ENCODE assay signal across 8 cellular contexts in the genomic region with DNA sequence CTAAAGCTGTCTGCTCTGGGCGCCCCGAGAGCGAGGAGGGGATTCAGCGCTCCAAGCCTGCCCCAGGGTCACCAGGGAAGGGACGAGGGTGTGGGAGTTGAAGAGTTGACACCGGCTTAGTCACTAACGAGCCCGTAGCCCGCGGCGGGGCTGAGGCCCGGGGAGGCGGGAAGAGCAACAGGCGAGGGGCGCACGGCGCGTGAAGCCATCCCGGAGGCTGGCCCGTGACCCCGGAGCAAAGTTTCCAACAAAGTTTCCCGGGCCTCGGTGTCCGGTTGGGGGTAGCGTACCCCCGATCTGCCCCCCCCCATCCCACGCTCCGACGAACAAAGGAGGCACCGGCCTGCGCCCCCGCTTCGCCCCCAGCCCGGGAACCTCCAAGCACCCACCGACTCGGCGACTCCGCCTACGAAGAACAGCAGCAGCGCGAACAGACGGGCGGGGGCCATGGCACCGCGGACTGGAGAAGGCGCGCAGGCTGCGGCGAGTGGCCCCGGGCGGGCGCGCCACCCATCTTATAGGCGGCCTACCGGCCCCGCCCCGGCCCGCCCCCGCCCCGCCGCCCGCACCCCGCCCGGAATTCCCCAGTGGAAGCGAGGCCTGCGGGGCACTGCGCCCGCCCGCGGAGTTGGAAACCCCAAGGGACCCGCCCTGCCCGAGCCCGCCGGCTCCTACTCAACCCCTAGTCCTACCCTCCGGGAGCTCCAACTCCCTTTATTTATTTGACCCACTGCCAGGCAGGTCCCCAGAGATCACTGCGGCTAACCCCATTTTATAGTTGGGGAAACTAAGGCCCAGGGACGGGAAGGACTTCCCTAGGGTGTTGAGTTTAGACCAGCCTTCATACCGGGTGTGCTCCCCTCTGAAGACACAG.
DNase-seq lines count a peak whose midpoint lies in the region; ATAC-seq and TF ChIP-seq lines count a peak whose summit lies in the region.

A gene with protein sequence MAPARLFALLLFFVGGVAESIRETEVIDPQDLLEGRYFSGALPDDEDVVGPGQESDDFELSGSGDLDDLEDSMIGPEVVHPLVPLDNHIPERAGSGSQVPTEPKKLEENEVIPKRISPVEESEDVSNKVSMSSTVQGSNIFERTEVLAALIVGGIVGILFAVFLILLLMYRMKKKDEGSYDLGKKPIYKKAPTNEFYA (minus strand): TSS at position 489 of the 874 bp plus-strand sequence. CDS start 40 bp downstream, at position 449.

- H3K27ac Mint-ChIP-seq in memory B cell, result no peak within 1 kb of the TSS

- peaks cover 16% of the 10 kb centered on the region for H3K27me3 Mint-ChIP-seq in memory B cell

- peak within 1 kb of the TSS; percentile 22 for H3K4me3 ChIP-seq in GM12864 (ENCODE audit: low read depth, low read length)

- no peaks in the 10 kb centered on the region for H3K9me3 Mint-ChIP-seq in memory B cell

- no peak for TF ChIP-seq CTCF in GM12864 (IDR thresholded peaks at IDR 0.05; ENCODE audit: low read depth, low read length, missing control alignments)

- H3K4me3 Mint-ChIP-seq in memory B cell, result peak within 1 kb of the TSS; percentile 72

- H3K4me1 Mint-ChIP-seq in memory B cell, result peaks cover 9% of the 10 kb centered on the region

- peak; percentile 79 for ATAC-seq in memory B cell (ENCODE audit: low read depth)
- no peak for ATAC-seq in GM18868 (IDR thresholded peaks at IDR 0.05; ENCODE audit: unreplicated experiment)
- ATAC-seq in HG03045 (IDR thresholded peaks at IDR 0.05; ENCODE audit: unreplicated experiment), result no peak

- H3K36me3 Mint-ChIP-seq in memory B cell, result no peaks in the 10 kb centered on the region

- DNase-seq in GM12864 (ENCODE audit: low read depth), result no peak
- peak; percentile 48 for DNase-seq in NCI-H2196 (lab: John Stamatoyannopoulos, UW; ENCODE audit: unreplicated experiment)
- peak; percentile 84 for DNase-seq in activated CD8-positive, alpha-beta memory T cell treated with anti-CD3 and anti-CD28 coated beads for 24 hours
- DNase-seq in effector CD8-positive, alpha-beta T cell (lab: John Stamatoyannopoulos, UW), result peak; percentile 40
- DNase-seq in memory B cell (ENCODE audit: low spot score in 2 of 2), result no peak
- peak; percentile 18 for DNase-seq in stimulated activated CD8-positive, alpha-beta memory T cell treated with anti-CD3 and anti-CD28 coated beads, Interleukin-15, amount 100 ng/mL, for 1 hour (ENCODE audit: low read depth)

Comparison
In these comparisons a context has a peak if more than half of its experiments do, and no peak if none do; other contexts are left out.
1. DNase-seq: peak in NCI-H2196 (single experiment), activated CD8-positive, alpha-beta memory T cell treated with anti-CD3 and anti-CD28 coated beads for 24 hours (single experiment), effector CD8-positive, alpha-beta T cell (single experiment) and stimulated activated CD8-positive, alpha-beta memory T cell treated with anti-CD3 and anti-CD28 coated beads, Interleukin-15, amount 100 ng/mL, for 1 hour (single experiment); none in GM12864 (single experiment) and memory B cell (0 of 2).